28 cellular contexts compared by ENCODE assay signal in genomic region chr3:133691410-133692107, GRCh38. TPM values are rescaled to one million over a fixed set of nuclear protein-coding genes. Genes with fewer than 3 reads are reported as not detected.
A peak's percentile ranks its signal among the peaks of the same experiment; 100 is the strongest.
DNase-seq lines count a peak whose midpoint lies in the region; ATAC-seq, FAIRE-seq and TF ChIP-seq lines count a peak whose summit lies in the region.
"Had no signal": no experiment of that assay in that cellular context is flagged by ENCODE, and none has a peak within 500 bp of the region (broad histone marks: within the 10 kb centered on the region; RNA-seq: fewer than 3 reads in every experiment).

No MANE protein-coding gene starts in this region.

- no peak overlapping the region for H2AFZ ChIP-seq in HepG2 (ENCODE audit: low read length)
- H2AFZ ChIP-seq: GM23338 had no signal

- no peak overlapping the region for H3K4me3 ChIP-seq in HepG2 (replicated peaks in 1 of 3; ENCODE audit: insufficient read depth in 1 of 3, low read depth in 2 of 3, low read length in 3 of 3)
- no peak overlapping the region for H3K4me3 ChIP-seq in right lobe of liver
- H3K4me3 ChIP-seq in RWPE2 (ENCODE audit: severe bottlenecking) = no peak overlapping the region
- no peak overlapping the region for H3K4me3 ChIP-seq in Peyer's patch
- H3K4me3 ChIP-seq: GM23338, left lung, spleen, uterus had no signal

- TF ChIP-seq CTCF in HepG2 (CRISPR knock-in tag; IDR thresholded peaks at IDR 0.05) = no peak
- TF ChIP-seq CTCF in right lobe of liver (IDR thresholded peaks at IDR 0.05) = no peak
- no peak for TF ChIP-seq CTCF in RWPE2 (IDR thresholded peaks at IDR 0.05; ENCODE audit: poor library complexity, severe bottlenecking)
- no peak for TF ChIP-seq CTCF in Peyer's patch (IDR thresholded peaks at IDR 0.05)

- DNase-seq in HepG2 (ENCODE audit: low spot score) (no peak), right lobe of liver (no peak), RWPE2 (ENCODE audit: low spot score) (no peak), mesenteric fat pad (ENCODE audit: low spot score) (no peak), Peyer's patch (no peak), NCI-H1417 (lab: John Stamatoyannopoulos, UW) (no peak), cerebellar cortex (ENCODE audit: low spot score) (no peak)
- DNase-seq: ACHN; activated CD4-positive, alpha-beta T cell treated with anti-CD3 and anti-CD28 coated beads, Interleukin-2, amount 50 U/mL, for 4 hours; activated T-cell treated with anti-CD3 and anti-CD28 coated beads, Interleukin-2, amount 50 U/mL, for 1 hour; dermis blood vessel endothelial cell; DMS 273 treated with DMSO at 0.1 percent for 48 hours; GF-D8; left lung; NCI-H1092 treated with DMSO at 0.1 percent for 48 hours; NCI-H2107; NCI-H510A treated with DMSO at 0.1 percent for 48 hours; Right ventricle myocardium superior; spleen; stimulated activated CD4-positive, alpha-beta T cell treated with anti-CD3 and anti-CD28 coated beads, Interleukin-4, amount 100 ng/mL, for 4 hours; substantia nigra; T-cell; uterus had no signal

- TF ChIP-seq EP300 in HepG2 (IDR thresholded peaks at IDR 0.05; ENCODE audit: low read depth in 2 of 2, low read length in 2 of 2) (no peak), HepG2 (CRISPR knock-in tag; IDR thresholded peaks at IDR 0.05; ENCODE audit: borderline replicate concordance) (no peak)

- in situ Hi-C loops in HepG2 (cut with HindIII; ENCODE audit: extremely low pct_ligation_motif_present, low pct_unique_long_range_greater_than_20kb) = no loop called here

- ATAC-seq in HepG2 (no peak), right lobe of liver (no peak), RWPE2 (ENCODE audit: low read depth) (0 out of 3 replicates have a peak, but pooled peaks have one; percentile 52), esophagus mucosa (peak; percentile 49)
- ATAC-seq: GM23338, left lung, T-cell had no signal

- BruUV-seq in HepG2 (replicated peaks; lab: Mats Ljungman, UMichigan) = no TSS peak

- H3K4me1 ChIP-seq in HepG2 (ENCODE audit: insufficient read depth, low read length) (peaks cover 50% of the 10 kb centered on the region), right lobe of liver (no peaks in the 10 kb centered on the region), RWPE2 (ENCODE audit: insufficient read depth, poor library complexity, severe bottlenecking) (no peaks in the 10 kb centered on the region), Peyer's patch (no peaks in the 10 kb centered on the region)
- H3K4me1 ChIP-seq: left lung, spleen, uterus had no signal

- TF ChIP-seq RAD21 in HepG2 (CRISPR knock-in tag; IDR thresholded peaks at IDR 0.05) = no peak

- no peak overlapping the region for H3K9ac ChIP-seq in HepG2 (ENCODE audit: insufficient read depth, low read depth, low read length)

- 9% methylated on average over 2 of the region's 5 CpGs for WGBS in HepG2 (ENCODE audit: low lambda C conversion rate)
- WGBS in right lobe of liver (ENCODE audit: insufficient coverage, low coverage, low lambda C conversion rate, missing lambda C conversion rate) = 43% methylated on average over 3 of the region's 5 CpGs

- no peaks in the 10 kb centered on the region for H4K20me1 ChIP-seq in HepG2 (ENCODE audit: insufficient read depth, low read length)

- H3K36me3 ChIP-seq in HepG2 (replicated peaks in 1 of 2; ENCODE audit: control insufficient read depth in 1 of 2, insufficient read depth in 2 of 2, low read length in 2 of 2) (no peaks in the 10 kb centered on the region), right lobe of liver (no peaks in the 10 kb centered on the region), RWPE2 (ENCODE audit: low read depth) (no peaks in the 10 kb centered on the region), Peyer's patch (no peaks in the 10 kb centered on the region)
- H3K36me3 ChIP-seq: left lung, spleen, uterus had no signal

- POLR2A ChIA-PET in HepG2 (lab: Yijun Ruan, JAX) = interaction anchor here (0.5 kb wide), 1 partner anchor 54 kb away, joined by 3 read pairs; the partner anchor contains the start of gene TF

- H3K27me3 ChIP-seq in HepG2 (ENCODE audit: control insufficient read depth in 1 of 2, insufficient read depth in 2 of 2, low read length in 2 of 2) (no peaks in the 10 kb centered on the region), right lobe of liver (no peaks in the 10 kb centered on the region), RWPE2 (ENCODE audit: insufficient read depth, poor library complexity, severe bottlenecking) (no peaks in the 10 kb centered on the region), Peyer's patch (no peaks in the 10 kb centered on the region)
- H3K27me3 ChIP-seq: left lung, spleen, uterus had no signal

- H3K79me2 ChIP-seq in HepG2 (ENCODE audit: insufficient read depth, low read length) = no peaks in the 10 kb centered on the region

- CTCF ChIA-PET in HepG2 (lab: Yijun Ruan, JAX; ENCODE audit: low intra/inter-chr PET ratio, low total read pairs) = no interaction called here

- H3K27ac ChIP-seq in HepG2 (ENCODE audit: extremely low read length, insufficient read depth, low read length) (no peak overlapping the region), right lobe of liver (no peak overlapping the region), RWPE2 (ENCODE audit: poor library complexity, severe bottlenecking) (no peak overlapping the region), Peyer's patch (no peak overlapping the region)
- H3K27ac ChIP-seq: left lung, spleen, uterus had no signal

- H3K9me3 ChIP-seq in HepG2 (ENCODE audit: low read length) = no peaks in the 10 kb centered on the region
- H3K9me3 ChIP-seq in right lobe of liver = no peaks in the 10 kb centered on the region
- no peaks in the 10 kb centered on the region for H3K9me3 ChIP-seq in RWPE2 (ENCODE audit: severe bottlenecking)
- no peaks in the 10 kb centered on the region for H3K9me3 ChIP-seq in Peyer's patch
- H3K9me3 ChIP-seq: left lung, spleen, uterus had no signal

- intact Hi-C loops in HepG2 (cut with micrococcal nuclease; ENCODE audit: unreplicated experiment) (no loop called here), right lobe of liver (cut with DNase I) (no loop called here)

- TF ChIP-seq POLR2A in HepG2 (IDR thresholded peaks at IDR 0.05; ENCODE audit: insufficient read depth in 1 of 2, low read depth in 2 of 2, low read length in 2 of 2) (no peak), right lobe of liver (IDR thresholded peaks at IDR 0.05) (no peak), Peyer's patch (IDR thresholded peaks at IDR 0.05) (no peak)

- FAIRE-seq in HepG2 (lab: Jason Lieb, UNC) = no peak

- H3K4me2 ChIP-seq in HepG2 (ENCODE audit: low read depth, low read length) = no peak overlapping the region
- H3K4me2 ChIP-seq: GM23338 had no signal

RNA-seq across cellular contexts. Expression of gene TOPBP1, which starts 29.8 kb away (rescaled TPM):
- total RNA-seq in HepG2 (2016; rRNA removed; fragmentation: Illumina TruSeq; extraction: Trizol) (42.9 and 59.3 TPM in 2 replicates), right lobe of liver (10 to 100 TPM in 2 of 6 experiments, 1 to 10 TPM in 4; 5.3 to 20.6 (median 8.1) TPM), esophagus mucosa (16.7 TPM), mesenteric fat pad (16.2 TPM), Peyer's patch (10 to 100 TPM; 22.6 to 57.8 (median 40.7) TPM)
- 12.5 and 13.2 TPM in 2 replicates for total RNA-seq in HepG2 (2016; cell fraction: cytosol; rRNA removed; fragmentation: Illumina TruSeq; extraction: Trizol; ENCODE audit: low read depth)
- total RNA-seq in HepG2 (2016; cell fraction: insoluble cytoplasmic fraction; rRNA removed; fragmentation: Illumina TruSeq; extraction: Trizol) = 41.9 and 62.6 TPM in 2 replicates
- 30.0 and 35.4 TPM in 2 replicates for total RNA-seq in HepG2 (2016; cell fraction: membrane; rRNA removed; fragmentation: Illumina TruSeq; extraction: Trizol)
- 56.6 and 67.4 TPM in 2 replicates for total RNA-seq in HepG2 (2016; cell fraction: nucleus; rRNA removed; fragmentation: Illumina TruSeq; extraction: Trizol)
- 15.5 and 24.3 TPM in 2 replicates for polyA plus RNA-seq in HepG2 (2011; rRNA removed)
- 8.5 and 8.6 TPM in 2 replicates for polyA plus RNA-seq in HepG2 (2011; cell fraction: cytosol; rRNA removed)
- 41.0 and 46.8 TPM in 2 replicates for polyA plus RNA-seq in HepG2 (2011; cell fraction: nucleus; rRNA removed)
- 12.5 and 16.7 TPM in 2 replicates for polyA plus RNA-seq in HepG2 (2012)
- polyA plus RNA-seq in HepG2 (2016; cell fraction: cytosol; fragmentation: Illumina TruSeq; extraction: Trizol; ENCODE audit: low read depth) = 3.0 and 3.5 TPM in 2 replicates
- polyA plus RNA-seq in HepG2 (2016; cell fraction: insoluble cytoplasmic fraction; fragmentation: Illumina TruSeq; extraction: Trizol; ENCODE audit: low read depth) = 36.7 and 42.1 TPM in 2 replicates
- polyA plus RNA-seq in HepG2 (2016; cell fraction: membrane; fragmentation: Illumina TruSeq; extraction: Trizol; ENCODE audit: low read depth) = 12.7 and 14.9 TPM in 2 replicates
- polyA plus RNA-seq in HepG2 (2016; cell fraction: nucleus; fragmentation: Illumina TruSeq; extraction: Trizol; ENCODE audit: insufficient read depth, low read depth) = 65.4 and 74.6 TPM in 2 replicates
- 16.5 and 72.6 TPM in 2 replicates for polyA minus RNA-seq in HepG2 (2011; rRNA and poly(A)+ RNA removed; ENCODE audit: low replicate concordance)
- 8.1 and 9.6 TPM in 2 replicates for polyA minus RNA-seq in HepG2 (2011; cell fraction: cytosol; rRNA and poly(A)+ RNA removed)
- 58.9 and 72.9 TPM in 2 replicates for polyA minus RNA-seq in HepG2 (2011; cell fraction: nucleus; rRNA and poly(A)+ RNA removed)

RNA-seq across cellular contexts. Expression of gene TF, which starts 54.6 kb away (rescaled TPM):
- total RNA-seq in HepG2 (2016; rRNA removed; fragmentation: Illumina TruSeq; extraction: Trizol) (4,983 and 10,074 TPM in 2 replicates), right lobe of liver (over 10,000 TPM in 4 of 6 experiments, 1,000 to 10,000 TPM in 2; 2,871 to 25,349 (median 17,684) TPM), esophagus mucosa (63.3 TPM), mesenteric fat pad (9.4 TPM), Peyer's patch (1 to 10 TPM in 1 of 4 donors, under 1 TPM in 1, not detected in 2; 0.70 to 2.4 TPM)
- 443 and 484 TPM in 2 replicates for total RNA-seq in HepG2 (2016; cell fraction: cytosol; rRNA removed; fragmentation: Illumina TruSeq; extraction: Trizol; ENCODE audit: low read depth)
- 4,851 and 10,104 TPM in 2 replicates for total RNA-seq in HepG2 (2016; cell fraction: insoluble cytoplasmic fraction; rRNA removed; fragmentation: Illumina TruSeq; extraction: Trizol)
- total RNA-seq in HepG2 (2016; cell fraction: membrane; rRNA removed; fragmentation: Illumina TruSeq; extraction: Trizol) = 957 and 1,048 TPM in 2 replicates
- 7,106 and 8,454 TPM in 2 replicates for total RNA-seq in HepG2 (2016; cell fraction: nucleus; rRNA removed; fragmentation: Illumina TruSeq; extraction: Trizol)
- 11,821 and 17,414 TPM in 2 replicates for polyA plus RNA-seq in HepG2 (2011; rRNA removed)
- polyA plus RNA-seq in HepG2 (2011; cell fraction: cytosol; rRNA removed) = 11,091 and 16,564 TPM in 2 replicates
- polyA plus RNA-seq in HepG2 (2011; cell fraction: nucleus; rRNA removed) = 7,213 and 10,181 TPM in 2 replicates
- polyA plus RNA-seq in HepG2 (2012) = 17,461 and 22,113 TPM in 2 replicates
- polyA plus RNA-seq in HepG2 (2016; cell fraction: cytosol; fragmentation: Illumina TruSeq; extraction: Trizol; ENCODE audit: low read depth) = 537 and 560 TPM in 2 replicates
- 3,671 and 3,676 TPM in 2 replicates for polyA plus RNA-seq in HepG2 (2016; cell fraction: insoluble cytoplasmic fraction; fragmentation: Illumina TruSeq; extraction: Trizol; ENCODE audit: low read depth)
- polyA plus RNA-seq in HepG2 (2016; cell fraction: membrane; fragmentation: Illumina TruSeq; extraction: Trizol; ENCODE audit: low read depth) = 614 and 667 TPM in 2 replicates
- 7,882 and 8,251 TPM in 2 replicates for polyA plus RNA-seq in HepG2 (2016; cell fraction: nucleus; fragmentation: Illumina TruSeq; extraction: Trizol; ENCODE audit: insufficient read depth, low read depth)
- polyA minus RNA-seq in HepG2 (2011; rRNA and poly(A)+ RNA removed; ENCODE audit: low replicate concordance) = 3.7 and 10,022 TPM in 2 replicates
- polyA minus RNA-seq in HepG2 (2011; cell fraction: cytosol; rRNA and poly(A)+ RNA removed) = 4,700 and 8,142 TPM in 2 replicates
- polyA minus RNA-seq in HepG2 (2011; cell fraction: nucleus; rRNA and poly(A)+ RNA removed) = 3,076 and 4,905 TPM in 2 replicates
- total RNA-seq: mononuclear cell had no signal
- polyA plus RNA-seq: CD14-positive monocyte, IgD-negative memory B cell had no signal

Comparison
In these comparisons a context has a peak if more than half of its experiments do, and no peak if none do; other contexts are left out.
1. ATAC-seq: peak in RWPE2 (single experiment) and esophagus mucosa (single experiment); none in HepG2 (single experiment) and right lobe of liver (0 of 4).